12 cellular contexts compared by ENCODE assay signal in the genomic region with DNA sequence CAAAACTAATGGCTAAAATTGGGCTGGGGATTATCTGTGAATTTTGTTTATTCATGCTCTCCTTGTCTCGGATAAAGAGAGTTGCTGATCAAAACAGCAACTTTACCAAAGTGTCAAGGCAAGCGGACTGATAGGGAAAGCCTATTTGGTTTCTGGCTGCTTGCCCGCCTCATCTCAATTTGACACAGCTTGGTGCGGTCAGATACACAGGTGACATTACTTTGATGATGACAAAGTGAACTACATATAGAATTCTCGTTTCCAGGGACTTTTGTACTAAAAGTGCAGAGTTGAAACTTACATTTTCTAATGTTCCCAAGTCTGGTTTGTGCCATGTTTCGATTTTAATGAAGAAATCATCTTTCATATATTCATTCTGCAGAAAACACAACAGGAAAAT. TPM values are rescaled to one million over a fixed set of nuclear protein-coding genes. Genes with fewer than 3 reads are reported as not detected.
DNase-seq lines count a peak whose midpoint lies in the region; ATAC-seq and TF ChIP-seq lines count a peak whose summit lies in the region.
"Had no signal": no experiment of that assay in that cellular context is flagged by ENCODE, and none has a peak within 500 bp of the region (broad histone marks: within the 10 kb centered on the region; RNA-seq: fewer than 3 reads in every experiment).

No MANE protein-coding gene starts in this region.

- H3K9me3 ChIP-seq in neuronal stem cell (replicated peaks in 1 of 2; ENCODE audit: control insufficient read depth in 2 of 2, insufficient read depth in 1 of 2, low read depth in 1 of 2, low read length in 2 of 2): no peaks in the 10 kb centered on the region

- H3K27me3 ChIP-seq in neuronal stem cell (ENCODE audit: control insufficient read depth in 3 of 3, insufficient read depth in 3 of 3, low read depth in 1 of 3, low read length in 3 of 3): no peaks in the 10 kb centered on the region

- DNase-seq in GM12865 (ENCODE audit: low read depth): peak; percentile 82
- DNase-seq in WTC11 (ENCODE audit: low spot score): no peak
- DNase-seq in neuronal stem cell (ENCODE audit: low spot score): no peak
- no peak for DNase-seq in ecto neural progenitor cell (ENCODE audit: low spot score)
- DNase-seq in hypothalamus (lab: John Stamatoyannopoulos, UW): no peak
- DNase-seq: anterior cingulate cortex, C1 segment of cervical spinal cord, NCI-H1930, occipital lobe had no signal

- no peak overlapping the region for H2BK15ac ChIP-seq in neuronal stem cell (ENCODE audit: low read length)

- no peak overlapping the region for H3K4ac ChIP-seq in neuronal stem cell (ENCODE audit: low read length)

- no peaks in the 10 kb centered on the region for H3K4me1 ChIP-seq in neuronal stem cell (ENCODE audit: control insufficient read depth in 2 of 2, insufficient read depth in 1 of 2, low read depth in 1 of 2, low read length in 2 of 2)

- H3K14ac ChIP-seq in neuronal stem cell (ENCODE audit: low read length): no peak overlapping the region

- peaks cover 21 to 96% of the 10 kb centered on the region in 2 donors for H3K36me3 ChIP-seq in neuronal stem cell (replicated peaks in 1 of 2; ENCODE audit: control insufficient read depth in 2 of 2, insufficient read depth in 2 of 2, low read length in 2 of 2)

- no peak overlapping the region for H2AK5ac ChIP-seq in neuronal stem cell (ENCODE audit: low read depth, low read length)

- no peak overlapping the region for H3K27ac ChIP-seq in neuronal stem cell (replicated peaks; ENCODE audit: low read length)

- POLR2A ChIA-PET in WTC11 (lab: Charles Lee): no interaction called here

- no CpG with 5 or more reads among the region's 6 CpGs for WGBS in neuronal stem cell (ENCODE audit: extremely low coverage in 2 of 2, insufficient read length in 2 of 2, insufficient replicate concordance in 1 of 2), 2 donors

- H3K4me3 ChIP-seq in GM12865 (ENCODE audit: low read depth, low read length): no peak overlapping the region
- no peak overlapping the region for H3K4me3 ChIP-seq in neuronal stem cell (ENCODE audit: low read length in 2 of 2)

- no peak overlapping the region for H3K18ac ChIP-seq in neuronal stem cell (ENCODE audit: low read length)

- no peaks in the 10 kb centered on the region for H3K9me3 Mint-ChIP-seq in WTC11
- H3K9me3 Mint-ChIP-seq: dendritic cell treated with granulocyte-macrophage colony-stimulating factor and Interleukin-4, amounts not matched to agents 40 ng/mL and 50 ng/mL, for 4 days had no signal

- H3K4me2 ChIP-seq in neuronal stem cell (ENCODE audit: insufficient read depth, low read length, poor library complexity, severe bottlenecking): no peak overlapping the region

- no peak overlapping the region for H2BK5ac ChIP-seq in neuronal stem cell (ENCODE audit: low read length)

- H4K8ac ChIP-seq in neuronal stem cell (ENCODE audit: low read depth, low read length): no peak overlapping the region

- CTCF ChIA-PET in WTC11 (lab: Charles Lee): no interaction called here

- peak overlapping the region; percentile 83 for H3K27ac Mint-ChIP-seq in WTC11
- H3K27ac Mint-ChIP-seq: dendritic cell treated with granulocyte-macrophage colony-stimulating factor and Interleukin-4, amounts not matched to agents 40 ng/mL and 50 ng/mL, for 4 days had no signal

- H3K27me3 Mint-ChIP-seq in WTC11 (ENCODE audit: low read depth): no peaks in the 10 kb centered on the region
- H3K27me3 Mint-ChIP-seq: dendritic cell treated with granulocyte-macrophage colony-stimulating factor and Interleukin-4, amounts not matched to agents 40 ng/mL and 50 ng/mL, for 4 days had no signal

- no peak overlapping the region for H3K9ac ChIP-seq in neuronal stem cell (ENCODE audit: low read depth, low read length, poor library complexity)

- H3K4me1 Mint-ChIP-seq in WTC11: peaks cover 12% of the 10 kb centered on the region; the same call in 1 of the 2 replicates

- H4K91ac ChIP-seq in neuronal stem cell (ENCODE audit: low read depth, low read length, poor library complexity): no peak overlapping the region

- ATAC-seq in GM18873 (IDR thresholded peaks at IDR 0.05; ENCODE audit: low FRiP score, unreplicated experiment): peak; percentile 12
- peak; percentile 51 for ATAC-seq in HG02642 (IDR thresholded peaks at IDR 0.05; ENCODE audit: poor library complexity, unreplicated experiment)
- ATAC-seq in WTC11: no peak

- no peaks in the 10 kb centered on the region for H3K79me1 ChIP-seq in neuronal stem cell (ENCODE audit: low read depth, low read length)

- no peak overlapping the region for H3K23ac ChIP-seq in neuronal stem cell (ENCODE audit: low read depth, low read length, poor library complexity)

- TF ChIP-seq CTCF in GM12865 (IDR thresholded peaks at IDR 0.05; ENCODE audit: insufficient read depth, low read depth, low read length, missing control alignments) (no peak), WTC11 (IDR thresholded peaks at IDR 0.05) (no peak)

- no peak overlapping the region for H3K4me3 Mint-ChIP-seq in WTC11
- H3K4me3 Mint-ChIP-seq: dendritic cell treated with granulocyte-macrophage colony-stimulating factor and Interleukin-4, amounts not matched to agents 40 ng/mL and 50 ng/mL, for 4 days had no signal

- H2AFZ ChIP-seq in neuronal stem cell (ENCODE audit: low read length): no peak overlapping the region

- H3K36me3 Mint-ChIP-seq in WTC11: peaks cover 66% of the 10 kb centered on the region

- no peak overlapping the region for H2BK12ac ChIP-seq in neuronal stem cell (ENCODE audit: low read length)

- H2BK120ac ChIP-seq in neuronal stem cell (ENCODE audit: low read depth, low read length): no peak overlapping the region

TF ChIP-seq in WTC11, 78 proteins besides CTCF, POLR2A, EP300 and RAD21 (continues in another document):
- TF ChIP-seq GABPB1 (CRISPR knock-in tag; IDR thresholded peaks at IDR 0.05): no peak
- no peak for TF ChIP-seq MXD4 (CRISPR knock-in tag; IDR thresholded peaks at IDR 0.05; ENCODE audit: borderline replicate concordance)
- TF ChIP-seq, protein P1, sequence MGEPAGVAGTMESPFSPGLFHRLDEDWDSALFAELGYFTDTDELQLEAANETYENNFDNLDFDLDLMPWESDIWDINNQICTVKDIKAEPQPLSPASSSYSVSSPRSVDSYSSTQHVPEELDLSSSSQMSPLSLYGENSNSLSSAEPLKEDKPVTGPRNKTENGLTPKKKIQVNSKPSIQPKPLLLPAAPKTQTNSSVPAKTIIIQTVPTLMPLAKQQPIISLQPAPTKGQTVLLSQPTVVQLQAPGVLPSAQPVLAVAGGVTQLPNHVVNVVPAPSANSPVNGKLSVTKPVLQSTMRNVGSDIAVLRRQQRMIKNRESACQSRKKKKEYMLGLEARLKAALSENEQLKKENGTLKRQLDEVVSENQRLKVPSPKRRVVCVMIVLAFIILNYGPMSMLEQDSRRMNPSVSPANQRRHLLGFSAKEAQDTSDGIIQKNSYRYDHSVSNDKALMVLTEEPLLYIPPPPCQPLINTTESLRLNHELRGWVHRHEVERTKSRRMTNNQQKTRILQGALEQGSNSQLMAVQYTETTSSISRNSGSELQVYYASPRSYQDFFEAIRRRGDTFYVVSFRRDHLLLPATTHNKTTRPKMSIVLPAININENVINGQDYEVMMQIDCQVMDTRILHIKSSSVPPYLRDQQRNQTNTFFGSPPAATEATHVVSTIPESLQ (CRISPR knock-in tag; IDR thresholded peaks at IDR 0.05): no peak
- no peak for TF ChIP-seq ELF4 (CRISPR knock-in tag; IDR thresholded peaks at IDR 0.05; ENCODE audit: low read depth)
- TF ChIP-seq CREB1 (CRISPR knock-in tag; IDR thresholded peaks at IDR 0.05): no peak
- TF ChIP-seq RORB (CRISPR knock-in tag; IDR thresholded peaks at IDR 0.05): no peak
- TF ChIP-seq, protein P2, sequence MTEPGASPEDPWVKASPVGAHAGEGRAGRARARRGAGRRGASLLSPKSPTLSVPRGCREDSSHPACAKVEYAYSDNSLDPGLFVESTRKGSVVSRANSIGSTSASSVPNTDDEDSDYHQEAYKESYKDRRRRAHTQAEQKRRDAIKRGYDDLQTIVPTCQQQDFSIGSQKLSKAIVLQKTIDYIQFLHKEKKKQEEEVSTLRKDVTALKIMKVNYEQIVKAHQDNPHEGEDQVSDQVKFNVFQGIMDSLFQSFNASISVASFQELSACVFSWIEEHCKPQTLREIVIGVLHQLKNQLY (CRISPR knock-in tag; IDR thresholded peaks at IDR 0.05): no peak
- TF ChIP-seq, protein P3, sequence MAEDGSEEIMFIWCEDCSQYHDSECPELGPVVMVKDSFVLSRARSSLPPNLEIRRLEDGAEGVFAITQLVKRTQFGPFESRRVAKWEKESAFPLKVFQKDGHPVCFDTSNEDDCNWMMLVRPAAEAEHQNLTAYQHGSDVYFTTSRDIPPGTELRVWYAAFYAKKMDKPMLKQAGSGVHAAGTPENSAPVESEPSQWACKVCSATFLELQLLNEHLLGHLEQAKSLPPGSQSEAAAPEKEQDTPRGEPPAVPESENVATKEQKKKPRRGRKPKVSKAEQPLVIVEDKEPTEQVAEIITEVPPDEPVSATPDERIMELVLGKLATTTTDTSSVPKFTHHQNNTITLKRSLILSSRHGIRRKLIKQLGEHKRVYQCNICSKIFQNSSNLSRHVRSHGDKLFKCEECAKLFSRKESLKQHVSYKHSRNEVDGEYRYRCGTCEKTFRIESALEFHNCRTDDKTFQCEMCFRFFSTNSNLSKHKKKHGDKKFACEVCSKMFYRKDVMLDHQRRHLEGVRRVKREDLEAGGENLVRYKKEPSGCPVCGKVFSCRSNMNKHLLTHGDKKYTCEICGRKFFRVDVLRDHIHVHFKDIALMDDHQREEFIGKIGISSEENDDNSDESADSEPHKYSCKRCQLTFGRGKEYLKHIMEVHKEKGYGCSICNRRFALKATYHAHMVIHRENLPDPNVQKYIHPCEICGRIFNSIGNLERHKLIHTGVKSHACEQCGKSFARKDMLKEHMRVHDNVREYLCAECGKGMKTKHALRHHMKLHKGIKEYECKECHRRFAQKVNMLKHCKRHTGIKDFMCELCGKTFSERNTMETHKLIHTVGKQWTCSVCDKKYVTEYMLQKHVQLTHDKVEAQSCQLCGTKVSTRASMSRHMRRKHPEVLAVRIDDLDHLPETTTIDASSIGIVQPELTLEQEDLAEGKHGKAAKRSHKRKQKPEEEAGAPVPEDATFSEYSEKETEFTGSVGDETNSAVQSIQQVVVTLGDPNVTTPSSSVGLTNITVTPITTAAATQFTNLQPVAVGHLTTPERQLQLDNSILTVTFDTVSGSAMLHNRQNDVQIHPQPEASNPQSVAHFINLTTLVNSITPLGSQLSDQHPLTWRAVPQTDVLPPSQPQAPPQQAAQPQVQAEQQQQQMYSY (CRISPR knock-in tag; IDR thresholded peaks at IDR 0.05): no peak
- no peak for TF ChIP-seq ETV6 (CRISPR knock-in tag; IDR thresholded peaks at IDR 0.05)

RNA-seq across cellular contexts. Expression of a gene that starts 22.8 kb away (rescaled TPM):
- 70.7 to 76.2 TPM (median 71.7 TPM) in 3 replicates for total RNA-seq in WTC11 (2021)
- 48.4 TPM for polyA plus RNA-seq in neuronal stem cell (2013, experiment 1 of 2)
- polyA plus RNA-seq in neuronal stem cell (2013, experiment 2 of 2): 48.6 TPM
